Comparison of ENCODE assay signal across 30 cellular contexts in the genomic region with DNA sequence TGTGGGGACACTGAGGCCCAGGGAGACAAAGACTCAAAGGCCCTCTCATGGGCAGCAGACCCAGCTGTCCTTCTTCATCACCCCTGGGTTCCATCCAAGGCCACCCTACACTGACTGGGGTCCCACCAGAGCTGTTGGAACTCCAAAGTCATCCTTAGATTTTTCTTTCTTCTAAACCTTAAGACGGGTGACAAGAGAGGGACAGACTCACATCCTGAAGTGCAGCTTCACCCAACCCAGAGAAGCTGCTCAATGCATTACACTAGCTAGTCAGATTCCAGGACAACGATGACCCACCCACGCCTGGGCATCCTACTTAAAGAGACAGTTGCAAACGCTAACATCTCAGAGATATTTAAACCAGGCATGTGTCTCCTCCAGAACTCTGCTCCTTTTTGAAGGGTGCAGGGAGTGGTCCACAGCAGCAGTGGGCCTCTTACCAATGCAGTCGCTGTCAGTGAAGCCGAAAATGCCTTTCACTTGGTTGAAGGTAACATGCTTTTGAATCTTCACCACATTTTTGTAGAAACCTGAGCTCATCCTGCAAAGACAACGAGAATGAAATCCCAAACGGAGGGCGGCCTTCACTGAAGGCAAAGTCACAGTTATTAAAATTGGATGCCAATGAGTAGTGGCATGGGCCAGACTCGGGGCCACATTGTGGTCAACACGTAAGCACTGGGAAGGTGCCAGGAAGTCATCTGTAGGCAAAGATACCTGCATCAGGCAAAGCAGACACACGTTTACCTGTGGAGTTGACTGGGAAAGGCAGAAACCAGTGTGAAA. TPM values are rescaled to one million over a fixed set of nuclear protein-coding genes. Genes with fewer than 3 reads are reported as not detected.
"Had no signal": no experiment of that assay in that cellular context is flagged by ENCODE, and none has a peak within 500 bp of the region (broad histone marks: within the 10 kb centered on the region; RNA-seq: fewer than 3 reads in every experiment).

No MANE protein-coding gene starts in this region.

- ATAC-seq: activated CD4-positive, alpha-beta T cell treated with anti-CD3 and anti-CD28 coated beads for 36 hours; foreskin keratinocyte; left ventricle myocardium superior; sciatic nerve; stimulated activated effector memory CD8-positive, alpha-beta T cell treated with anti-CD3 and anti-CD28 coated beads, Interleukin-12 subunit alpha, Interleukin-12 subunit beta, amount 100 ng/mL, for 72 hours; stimulated activated naive CD8-positive, alpha-beta T cell treated with anti-CD3 and anti-CD28 coated beads, Interleukin-15, amount 100 ng/mL, for 72 hours; upper lobe of right lung had no signal

- H3K27me3 ChIP-seq: brain microvascular endothelial cell, foreskin keratinocyte, heart right ventricle, ovary, upper lobe of right lung had no signal

- H3K4me1 ChIP-seq: foreskin keratinocyte, prostate gland had no signal

- H3K36me3 ChIP-seq: ovary had no signal

- H3K4me1 Mint-ChIP-seq: mesothelial cell of epicardium had no signal

- H3K9me3 ChIP-seq: heart right ventricle, ovary, prostate gland, upper lobe of right lung had no signal

- H3K27me3 Mint-ChIP-seq: activated CD4-positive, alpha-beta T cell treated with anti-CD3 and anti-CD28 coated beads for 36 hours; activated naive CD8-positive, alpha-beta T cell treated with anti-CD3 and anti-CD28 coated beads, Interleukin-2, amount 10 ng/mL, durations not matched to agents 7 days and 5 days; naive B cell; stimulated activated naive CD8-positive, alpha-beta T cell treated with anti-CD3 and anti-CD28 coated beads, Interleukin-15, amount 100 ng/mL, for 72 hours had no signal

- H3K4me3 Mint-ChIP-seq: activated CD4-positive, alpha-beta T cell treated with anti-CD3 and anti-CD28 coated beads for 36 hours; activated naive CD8-positive, alpha-beta T cell treated with anti-CD3 and anti-CD28 coated beads, Interleukin-2, amount 10 ng/mL, durations not matched to agents 7 days and 5 days; mesothelial cell of epicardium; naive B cell; nephron progenitor cell; stimulated activated effector memory CD8-positive, alpha-beta T cell treated with anti-CD3 and anti-CD28 coated beads, Interleukin-12 subunit alpha, Interleukin-12 subunit beta, amount 100 ng/mL, for 72 hours; stimulated activated naive CD8-positive, alpha-beta T cell treated with anti-CD3 and anti-CD28 coated beads, Interleukin-15, amount 100 ng/mL, for 72 hours; T-helper 2 cell treated with Interferon-gamma antibody and Interleukin-4, amounts not matched to agents 5 μg/mL and 100 μg/mL, for 36 hours had no signal

- H3K27ac Mint-ChIP-seq: activated CD4-positive, alpha-beta T cell treated with anti-CD3 and anti-CD28 coated beads for 36 hours; activated naive CD8-positive, alpha-beta T cell treated with anti-CD3 and anti-CD28 coated beads, Interleukin-2, amount 10 ng/mL, durations not matched to agents 7 days and 5 days; mesothelial cell of epicardium; nephron progenitor cell; stimulated activated effector memory CD8-positive, alpha-beta T cell treated with anti-CD3 and anti-CD28 coated beads, Interleukin-12 subunit alpha, Interleukin-12 subunit beta, amount 100 ng/mL, for 72 hours; T-helper 2 cell treated with Interferon-gamma antibody and Interleukin-4, amounts not matched to agents 5 μg/mL and 100 μg/mL, for 36 hours had no signal

- H3K27ac ChIP-seq: brain microvascular endothelial cell, foreskin keratinocyte, heart right ventricle, ovary, prostate gland, skin epidermis, upper lobe of right lung had no signal

- DNase-seq: activated CD4-positive, alpha-beta T cell treated with anti-CD3 and anti-CD28 coated beads for 36 hours; activated CD4-positive, alpha-beta T cell treated with anti-CD3 and anti-CD28 coated beads, Interleukin-2, amount 50 U/mL, for 48 hours; activated CD4-positive, CD25-positive, alpha-beta regulatory T cell; activated naive CD4-positive, alpha-beta T cell; activated naive CD8-positive, alpha-beta T cell treated with anti-CD3 and anti-CD28 coated beads, Interleukin-2, amount 10 ng/mL, durations not matched to agents 7 days and 5 days; activated T-cell treated with anti-CD3 and anti-CD28 coated beads, Interleukin-2, amount 50 U/mL, for 48 hours; amniotic stem cell; brain microvascular endothelial cell; central memory CD4-positive, alpha-beta T cell; foreskin keratinocyte; heart right ventricle; left ventricle myocardium superior; naive B cell; nephron progenitor cell; ovary; retina; stimulated activated CD4-positive, alpha-beta T cell treated with anti-CD3 and anti-CD28 coated beads, Interleukin-12 subunit alpha, Interleukin-12 subunit beta, amount 100 ng/mL, for 4 hours; stimulated activated CD4-positive, alpha-beta T cell treated with anti-CD3 and anti-CD28 coated beads, Interleukin-4, amount 100 ng/mL, for 1 hour; stimulated activated naive CD8-positive, alpha-beta T cell treated with anti-CD3 and anti-CD28 coated beads, Interleukin-15, amount 100 ng/mL, for 72 hours; substantia nigra; T-helper 1 cell; upper lobe of right lung had no signal

- H3K4me3 ChIP-seq: heart right ventricle, ovary, prostate gland, skin epidermis, upper lobe of right lung had no signal

- H3K9me3 Mint-ChIP-seq: activated naive CD8-positive, alpha-beta T cell treated with anti-CD3 and anti-CD28 coated beads, Interleukin-2, amount 10 ng/mL, durations not matched to agents 7 days and 5 days; mesothelial cell of epicardium; naive B cell; stimulated activated effector memory CD8-positive, alpha-beta T cell treated with anti-CD3 and anti-CD28 coated beads, Interleukin-12 subunit alpha, Interleukin-12 subunit beta, amount 100 ng/mL, for 72 hours; stimulated activated naive CD8-positive, alpha-beta T cell treated with anti-CD3 and anti-CD28 coated beads, Interleukin-15, amount 100 ng/mL, for 72 hours; T-helper 2 cell treated with Interferon-gamma antibody and Interleukin-4, amounts not matched to agents 5 μg/mL and 100 μg/mL, for 36 hours had no signal

RNA-seq across cellular contexts. Expression of a gene that starts 23.4 kb away (rescaled TPM):
- total RNA-seq: activated CD4-positive, alpha-beta T cell treated with anti-CD3 and anti-CD28 coated beads for 36 hours; activated naive CD8-positive, alpha-beta T cell treated with anti-CD3 and anti-CD28 coated beads, Interleukin-2, amount 10 ng/mL, durations not matched to agents 7 days and 5 days; astrocyte; endothelial cell of umbilical vein; foreskin keratinocyte; heart right ventricle; left ventricle myocardium superior; mesothelial cell of epicardium; ovary; sciatic nerve; upper lobe of right lung had no signal
- polyA plus RNA-seq: endothelial cell of umbilical vein, foreskin keratinocyte, heart right ventricle, ovary had no signal
